9 cellular contexts compared by ENCODE assay signal in genomic region chr19:17475541-17476115, GRCh38. TPM values are rescaled to one million over a fixed set of nuclear protein-coding genes. Genes with fewer than 3 reads are reported as not detected.
DNase-seq lines count a peak whose midpoint lies in the region; ATAC-seq and TF ChIP-seq lines count a peak whose summit lies in the region.
"Had no signal": no experiment of that assay in that cellular context is flagged by ENCODE, and none has a peak within 500 bp of the region (broad histone marks: within the 10 kb centered on the region; RNA-seq: fewer than 3 reads in every experiment).

No MANE protein-coding gene starts in this region.

- H3K27me3 ChIP-seq in HL-60 (ENCODE audit: insufficient read depth, poor library complexity, severe bottlenecking) (peaks cover 3% of the 10 kb centered on the region), stomach smooth muscle (ENCODE audit: control insufficient read depth in 1 of 2, insufficient read depth in 2 of 2, low read length in 2 of 2) (no peaks in the 10 kb centered on the region)

- no peak for ATAC-seq in omental fat pad (ENCODE audit: low FRiP score)
- ATAC-seq in HG03460 (IDR thresholded peaks at IDR 0.05; ENCODE audit: unreplicated experiment): no peak
- no peak for ATAC-seq in GM21717 (IDR thresholded peaks at IDR 0.05; ENCODE audit: unreplicated experiment)

- H3K9me3 ChIP-seq in stomach smooth muscle (ENCODE audit: control insufficient read depth in 2 of 2, low read length in 2 of 2): no peaks in the 10 kb centered on the region

- H3K36me3 ChIP-seq in stomach smooth muscle (ENCODE audit: control insufficient read depth in 2 of 2, insufficient read depth in 2 of 2, low read length in 2 of 2): peaks cover 0 to 4% of the 10 kb centered on the region in 2 donors
- H3K36me3 ChIP-seq: WERI-Rb-1 had no signal

- peak in 1 of 2 experiments; percentile 53 for DNase-seq in HL-60 (ENCODE audit: low read depth in 1 of 2, low spot score in 1 of 2)
- peak; percentile 64 for DNase-seq in astrocyte of the spinal cord (ENCODE audit: low read depth, low spot score)
- DNase-seq in hippocampal formation (lab: John Stamatoyannopoulos, UW): peak; percentile 89 to 93
- DNase-seq in omental fat pad (ENCODE audit: low spot score): no peak
- DNase-seq in activated CD4-positive, alpha-beta T cell treated with anti-CD3 and anti-CD28 coated beads, Interleukin-2, amount 50 U/mL, for 48 hours: no peak
- DNase-seq: WERI-Rb-1 had no signal

- H3K4me3 ChIP-seq in HL-60 (replicated peaks; ENCODE audit: insufficient read depth, low read length) (no peak overlapping the region), astrocyte of the spinal cord (ENCODE audit: low read depth, low read length) (no peak overlapping the region), stomach smooth muscle (ENCODE audit: low read length in 2 of 2) (peak overlapping the region in 1 of 2 donors; percentile 44)

- peak overlapping the region; percentile 20 to 21 for H3K9ac ChIP-seq in stomach smooth muscle (ENCODE audit: low read length in 2 of 2)

- H3K27ac ChIP-seq in HL-60 (replicated peaks): 0 out of 2 replicates have a peak overlapping the region, but pooled peaks have one; percentile 7
- peak overlapping the region; percentile 24 for H3K27ac ChIP-seq in stomach smooth muscle (ENCODE audit: low read length)
- H3K27ac ChIP-seq: WERI-Rb-1 had no signal

- in situ Hi-C loops in astrocyte of the spinal cord (cut with HindIII; ENCODE audit: low sequenced_read_pairs): no loop called here

- no peak for TF ChIP-seq CTCF in HL-60 (IDR thresholded peaks at IDR 0.05; ENCODE audit: insufficient read depth, low read length)
- TF ChIP-seq CTCF in astrocyte of the spinal cord (IDR thresholded peaks at IDR 0.05; ENCODE audit: low read depth, low read length): no peak
- TF ChIP-seq CTCF in omental fat pad (IDR thresholded peaks at IDR 0.05): no peak

- H3K4me1 ChIP-seq in stomach smooth muscle (ENCODE audit: control insufficient read depth, insufficient read depth, low read length): peaks cover 19% of the 10 kb centered on the region

RNA-seq across cellular contexts. Expression of gene SLC27A1, which starts 5.3 kb away (rescaled TPM):
- total RNA-seq in omental fat pad: 10 to 100 TPM; 26.6 to 52.8 (median 40.4) TPM

RNA-seq across cellular contexts. Expression of gene NXNL1, which starts 14.9 kb away (rescaled TPM):
- total RNA-seq in omental fat pad: not detected

RNA-seq across cellular contexts. Expression of gene TMEM221, which starts 27.2 kb away (rescaled TPM):
- 1 to 10 TPM in 1 of 4 donors, under 1 TPM in 2, not detected in 1; 0.38 to 1.9 (median 0.46) TPM for total RNA-seq in omental fat pad

RNA-seq across cellular contexts. Expression of gene PGLS, which starts 35.8 kb away (rescaled TPM):
- 10 to 100 TPM; 57.8 to 92.5 (median 69.0) TPM for total RNA-seq in omental fat pad

RNA-seq across cellular contexts. Expression of gene MVB12A, which starts 55.8 kb away (rescaled TPM):
- 10 to 100 TPM; 34.1 to 65.0 (median 45.9) TPM for total RNA-seq in omental fat pad

Comparison
In these comparisons a context has a peak if more than half of its experiments do, and no peak if none do; other contexts are left out.
1. DNase-seq: peak in astrocyte of the spinal cord (single experiment) and hippocampal formation (2 of 2); none in omental fat pad (single experiment) and activated CD4-positive, alpha-beta T cell treated with anti-CD3 and anti-CD28 coated beads, Interleukin-2, amount 50 U/mL, for 48 hours (0 of 2).